Comparison of ENCODE assay signal across 24 cellular contexts in genomic region chr1:87976316-87976715, GRCh38.
DNase-seq lines count a peak whose midpoint lies in the region; ATAC-seq and TF ChIP-seq lines count a peak whose summit lies in the region.
"Had no signal": no experiment of that assay in that cellular context is flagged by ENCODE, and none has a peak within 500 bp of the region (broad histone marks: within the 10 kb centered on the region; RNA-seq: fewer than 3 reads in every experiment).

No MANE protein-coding gene starts in this region.

- no peaks in the 10 kb centered on the region for H3K27me3 ChIP-seq in foreskin keratinocyte
- no peaks in the 10 kb centered on the region for H3K27me3 ChIP-seq in thyroid gland
- H3K27me3 ChIP-seq: BLaER1 had no signal

- no peak overlapping the region for H3K4me3 Mint-ChIP-seq in osteocyte (ENCODE audit: unreplicated experiment)
- H3K4me3 Mint-ChIP-seq: B cell; CD14-positive monocyte; CD4-positive, alpha-beta memory T cell; CD4-positive, CD25-positive, alpha-beta regulatory T cell; CD8-positive, alpha-beta memory T cell had no signal

- ATAC-seq in foreskin keratinocyte: no peak
- ATAC-seq: A549, GM12878 had no signal

- no peak overlapping the region for H3K4me3 ChIP-seq in thyroid gland (replicated peaks in 1 of 3)
- H3K4me3 ChIP-seq: A549, BLaER1, GM12878 had no signal

- H3K4me1 Mint-ChIP-seq in osteocyte (ENCODE audit: unreplicated experiment): peaks cover 3% of the 10 kb centered on the region
- H3K4me1 Mint-ChIP-seq: B cell; CD14-positive monocyte; CD4-positive, alpha-beta memory T cell; CD4-positive, CD25-positive, alpha-beta regulatory T cell; CD8-positive, alpha-beta memory T cell had no signal

- no peak for TF ChIP-seq POLR2A in thyroid gland (IDR thresholded peaks at IDR 0.05)

- H3K27me3 Mint-ChIP-seq in osteocyte (ENCODE audit: unreplicated experiment): peaks cover 2% of the 10 kb centered on the region
- H3K27me3 Mint-ChIP-seq: CD4-positive, CD25-positive, alpha-beta regulatory T cell had no signal

- H3K27ac ChIP-seq in foreskin keratinocyte (peak overlapping the region; percentile 41), thyroid gland (peak overlapping the region; percentile 60 to 78 (median 68))
- H3K27ac ChIP-seq: 22Rv1, A549, BLaER1 had no signal

- no peak for DNase-seq in foreskin keratinocyte
- peak; percentile 72 for DNase-seq in renal cortical epithelial cell (ENCODE audit: low read depth)
- peak; percentile 55 to 65 for DNase-seq in thyroid gland
- DNase-seq in cerebellar cortex (ENCODE audit: low spot score): no peak
- DNase-seq in osteocyte (ENCODE audit: extremely low spot score, unreplicated experiment): no peak
- DNase-seq: AML-193; C1 segment of cervical spinal cord; CD4-positive, alpha-beta memory T cell; CD4-positive, CD25-positive, alpha-beta regulatory T cell; CD8-positive, alpha-beta memory T cell; COR-L47; DMS 273 treated with DMSO at 0.1 percent for 48 hours; DMS153; DMS53; DMS79; DND-41; EL; GDM1 had no signal

- peaks cover 32% of the 10 kb centered on the region for H3K4me1 ChIP-seq in foreskin keratinocyte
- peaks cover 13 to 18% of the 10 kb centered on the region in 2 donors for H3K4me1 ChIP-seq in thyroid gland
- H3K4me1 ChIP-seq: A549, BLaER1 had no signal

- intact Hi-C loops in thyroid gland (cut with DNase I): no loop called here

- H3K36me3 Mint-ChIP-seq in osteocyte (ENCODE audit: unreplicated experiment): no peaks in the 10 kb centered on the region
- H3K36me3 Mint-ChIP-seq: CD14-positive monocyte; CD4-positive, alpha-beta memory T cell; CD4-positive, CD25-positive, alpha-beta regulatory T cell; CD8-positive, alpha-beta memory T cell had no signal

- TF ChIP-seq CTCF in foreskin keratinocyte (conservative IDR thresholded peaks at IDR 0.05): no peak
- no peak for TF ChIP-seq CTCF in thyroid gland (IDR thresholded peaks at IDR 0.05)
- no peak for TF ChIP-seq CTCF in osteocyte (IDR thresholded peaks at IDR 0.05)

- H3K9me3 ChIP-seq in thyroid gland: no peaks in the 10 kb centered on the region
- H3K9me3 ChIP-seq: A549, BLaER1 had no signal

- H3K9me3 Mint-ChIP-seq in osteocyte (ENCODE audit: unreplicated experiment): no peaks in the 10 kb centered on the region
- H3K9me3 Mint-ChIP-seq: CD14-positive monocyte; CD4-positive, alpha-beta memory T cell; CD8-positive, alpha-beta memory T cell had no signal

- no peak overlapping the region for H3K27ac Mint-ChIP-seq in osteocyte (ENCODE audit: unreplicated experiment)
- H3K27ac Mint-ChIP-seq: B cell; CD14-positive monocyte; CD4-positive, alpha-beta memory T cell; CD4-positive, CD25-positive, alpha-beta regulatory T cell; CD8-positive, alpha-beta memory T cell had no signal

- H3K36me3 ChIP-seq in thyroid gland: no peaks in the 10 kb centered on the region
- H3K36me3 ChIP-seq: BLaER1 had no signal

Comparison
In these comparisons a context has a peak if more than half of its experiments do, and no peak if none do; other contexts are left out.
1. DNase-seq: peak in renal cortical epithelial cell (single experiment) and thyroid gland (2 of 2); none in foreskin keratinocyte (0 of 2), cerebellar cortex (single experiment) and osteocyte (single experiment).